Comparison of ENCODE assay signal across 9 cellular contexts in genomic region chr11:65571420-65571819, GRCh38. TPM values are rescaled to one million over a fixed set of nuclear protein-coding genes. Genes with fewer than 3 reads are reported as not detected.
DNase-seq lines count a peak whose midpoint lies in the region; ATAC-seq and TF ChIP-seq lines count a peak whose summit lies in the region.
"Had no signal": no experiment of that assay in that cellular context is flagged by ENCODE, and none has a peak within 500 bp of the region (broad histone marks: within the 10 kb centered on the region; RNA-seq: fewer than 3 reads in every experiment).

No MANE protein-coding gene starts in this region.

- peaks cover 68% of the 10 kb centered on the region for H3K4me1 Mint-ChIP-seq in chondrocyte (ENCODE audit: low read depth)
- peaks cover 40 to 69% (median 62%) of the 10 kb centered on the region in 7 donors for H3K4me1 Mint-ChIP-seq in naive thymus-derived CD4-positive, alpha-beta T cell

- peak overlapping the region; percentile 84 for H3K4me2 ChIP-seq in KMS-11

- H3K9me3 Mint-ChIP-seq in chondrocyte (ENCODE audit: low read depth): no peaks in the 10 kb centered on the region
- H3K9me3 Mint-ChIP-seq in naive thymus-derived CD4-positive, alpha-beta T cell: peaks cover 0 to 1% (median 0%) of the 10 kb centered on the region in 11 donors

- H3K27me3 ChIP-seq in KMS-11 (ENCODE audit: insufficient read depth, low read depth) (no peaks in the 10 kb centered on the region), thyroid gland (no peaks in the 10 kb centered on the region)
- no peaks in the 10 kb centered on the region for H3K27me3 ChIP-seq in naive thymus-derived CD4-positive, alpha-beta T cell (ENCODE audit: control insufficient read depth in 2 of 2, insufficient read depth in 2 of 2, low read length in 2 of 2)

- H3K79me2 ChIP-seq in KMS-11 (ENCODE audit: insufficient read depth, low read depth): peaks cover 54% of the 10 kb centered on the region

- intact Hi-C loops in naive thymus-derived CD4-positive, alpha-beta T cell (cut with micrococcal nuclease): loop anchor here (2.0 to 5.0 kb wide), 5 partner anchors 81 to 793 kb away; partner anchors contain the start of genes CFL1 (in 1 of the 2), KAT5 (in 1 of the 2), SF1 (in 1 of the 2) and SNX15 (in 1 of the 2)
- intact Hi-C loops in thyroid gland (cut with DNase I): no loop called here

- POLR2A ChIA-PET in naive thymus-derived CD4-positive, alpha-beta T cell (lab: Charles Lee): interaction anchor here (0.6 to 6.3 kb wide), 20 partner anchors 10 to 431 kb away, joined by 3 to 90 read pairs (median 6); partner anchors contain the start of genes BANF1, EIF1AD, KAT5 and LTBP3

- H3K4me3 ChIP-seq in AG10803 (ENCODE audit: low read length) (peak overlapping the region; percentile 96), KMS-11 (IDR thresholded peaks at IDR 0.05; ENCODE audit: insufficient read depth, low read depth, low read length) (no peak overlapping the region), thyroid gland (replicated peaks in 1 of 3) (peak overlapping the region in 1 of 3 donors; percentile 93)
- peak overlapping the region; percentile 96 for H3K4me3 ChIP-seq in naive thymus-derived CD4-positive, alpha-beta T cell (ENCODE audit: low read length)

- H3K9me3 ChIP-seq in naive thymus-derived CD4-positive, alpha-beta T cell (ENCODE audit: control insufficient read depth in 2 of 3, low read length in 3 of 3): no peaks in the 10 kb centered on the region
- H3K9me3 ChIP-seq in thyroid gland: no peaks in the 10 kb centered on the region

- H3K27ac ChIP-seq in KMS-11: peak overlapping the region; percentile 27; the same call in 1 of the 2 replicates
- H3K27ac ChIP-seq in naive thymus-derived CD4-positive, alpha-beta T cell (ENCODE audit: low read depth, low read length): peak overlapping the region; percentile 96
- no peak overlapping the region for H3K27ac ChIP-seq in thyroid gland

- no peak overlapping the region; the same call in 1 of the 2 replicates for H3K9ac ChIP-seq in KMS-11

- CTCF ChIA-PET in naive thymus-derived CD4-positive, alpha-beta T cell (lab: Charles Lee): interaction anchor here (1.2 to 5.2 kb wide), 6 partner anchors 18 to 45 kb away, joined by 3 to 57 read pairs (median 8); no protein-coding TSS in a partner anchor

- no peaks in the 10 kb centered on the region for H4K20me1 ChIP-seq in KMS-11 (ENCODE audit: insufficient read depth)

- no peaks in the 10 kb centered on the region for H3K27me3 Mint-ChIP-seq in chondrocyte (ENCODE audit: low read depth)
- H3K27me3 Mint-ChIP-seq in naive thymus-derived CD4-positive, alpha-beta T cell: no peaks in the 10 kb centered on the region

- DNase-seq in AG10803 (ENCODE audit: low read depth) (no peak), chondrocyte (ENCODE audit: low spot score) (no peak), NCI-H2196 treated with DMSO at 0.1 percent for 48 hours (lab: John Stamatoyannopoulos, UW; ENCODE audit: unreplicated experiment) (no peak), thyroid gland (no peak), foreskin melanocyte (no peak)
- no peak for DNase-seq in naive thymus-derived CD4-positive, alpha-beta T cell
- DNase-seq: KG1 had no signal

- peaks cover 44% of the 10 kb centered on the region for H3K4me1 ChIP-seq in KMS-11 (ENCODE audit: low read depth, poor library complexity, severe bottlenecking)
- peaks cover 55% of the 10 kb centered on the region in 2 donors for H3K4me1 ChIP-seq in naive thymus-derived CD4-positive, alpha-beta T cell (ENCODE audit: control insufficient read depth in 2 of 2, insufficient read depth in 2 of 2, low read length in 2 of 2)
- H3K4me1 ChIP-seq in thyroid gland: peaks cover 58 to 68% of the 10 kb centered on the region in 2 donors

- no peak overlapping the region for H2AFZ ChIP-seq in KMS-11 (ENCODE audit: low read depth)

- 73 to 77% methylated on average over 9 of the region's 9 CpGs for WGBS in thyroid gland, 2 donors

- H3K27ac Mint-ChIP-seq in chondrocyte (ENCODE audit: unreplicated experiment): peak overlapping the region; percentile 98
- H3K27ac Mint-ChIP-seq in naive thymus-derived CD4-positive, alpha-beta T cell: peak overlapping the region in 8 of 9 donors; percentile 89 to 100 (median 94)

- peak overlapping the region; percentile 99 for H3K4me3 Mint-ChIP-seq in chondrocyte (ENCODE audit: unreplicated experiment)
- H3K4me3 Mint-ChIP-seq in naive thymus-derived CD4-positive, alpha-beta T cell: peak overlapping the region; percentile 90 to 100 (median 96)

- H3K36me3 ChIP-seq in KMS-11 (ENCODE audit: insufficient read depth) (no peaks in the 10 kb centered on the region), thyroid gland (no peaks in the 10 kb centered on the region)
- H3K36me3 ChIP-seq in naive thymus-derived CD4-positive, alpha-beta T cell (ENCODE audit: control insufficient read depth in 2 of 3, insufficient read depth in 3 of 3, low read length in 3 of 3): peaks cover 0 to 4% (median 0%) of the 10 kb centered on the region in 3 experiments

- H3K36me3 Mint-ChIP-seq in chondrocyte (ENCODE audit: low read depth): peaks cover 7% of the 10 kb centered on the region
- H3K36me3 Mint-ChIP-seq in naive thymus-derived CD4-positive, alpha-beta T cell: peaks cover 0 to 19% (median 4%) of the 10 kb centered on the region in 5 donors

- no peak for ATAC-seq in naive thymus-derived CD4-positive, alpha-beta T cell
- ATAC-seq in GM21447 (IDR thresholded peaks at IDR 0.05; ENCODE audit: unreplicated experiment): no peak

- TF ChIP-seq POLR2A in thyroid gland (IDR thresholded peaks at IDR 0.05): no peak

- TF ChIP-seq CTCF in AG10803 (conservative IDR thresholded peaks at IDR 0.05; ENCODE audit: low read length) (no peak), KMS-11 (conservative IDR thresholded peaks at IDR 0.05; ENCODE audit: low read depth, low read length) (no peak), chondrocyte (IDR thresholded peaks at IDR 0.05) (no peak), thyroid gland (IDR thresholded peaks at IDR 0.05) (no peak)

RNA-seq across cellular contexts. Expression of gene FAM89B, which starts 0.9 kb away (rescaled TPM):
- total RNA-seq in chondrocyte (84.8 to 91.9 TPM (median 86.8 TPM) in 3 replicates), thyroid gland (10 to 100 TPM; 26.9 to 55.5 (median 43.2) TPM)
- total RNA-seq in naive thymus-derived CD4-positive, alpha-beta T cell: 10 to 100 TPM; 33.0 to 59.7 (median 45.3) TPM
- 100 to 1,000 TPM in 1 of 2 donors, 10 to 100 TPM in 1; 87.7 to 115 TPM for polyA plus RNA-seq in naive thymus-derived CD4-positive, alpha-beta T cell

RNA-seq across cellular contexts. Expression of gene ZNRD2, which starts 1.1 kb away (rescaled TPM):
- total RNA-seq in chondrocyte (26.4 to 32.1 TPM (median 28.1 TPM) in 3 replicates), thyroid gland (10 to 100 TPM; 28.2 to 79.1 (median 41.3) TPM)
- total RNA-seq in naive thymus-derived CD4-positive, alpha-beta T cell: 10 to 100 TPM; 29.1 to 40.9 (median 32.9) TPM
- polyA plus RNA-seq in naive thymus-derived CD4-positive, alpha-beta T cell: 10 to 100 TPM; 82.6 to 86.0 TPM

RNA-seq across cellular contexts. Expression of gene EHBP1L1, which starts 4.4 kb away (rescaled TPM):
- total RNA-seq in chondrocyte (28.1 to 82.0 TPM (median 81.3 TPM) in 3 replicates), thyroid gland (10 to 100 TPM in 2 of 4 donors, 1 to 10 TPM in 2; 8.6 to 18.8 (median 12.0) TPM)
- 100 to 1,000 TPM; 108 to 207 (median 128) TPM for total RNA-seq in naive thymus-derived CD4-positive, alpha-beta T cell
- polyA plus RNA-seq in naive thymus-derived CD4-positive, alpha-beta T cell: 10 to 100 TPM; 12.3 to 14.2 TPM

RNA-seq across cellular contexts. Expression of gene LTBP3, which starts 13.3 kb away (rescaled TPM):
- total RNA-seq in chondrocyte (264 to 272 TPM (median 271 TPM) in 3 replicates), thyroid gland (100 to 1,000 TPM; 195 to 277 (median 222) TPM)
- 100 to 1,000 TPM in 4 of 5 experiments, 10 to 100 TPM in 1; 91.4 to 288 (median 280) TPM for total RNA-seq in naive thymus-derived CD4-positive, alpha-beta T cell
- polyA plus RNA-seq in naive thymus-derived CD4-positive, alpha-beta T cell: 10 to 100 TPM; 18.7 to 41.2 TPM

RNA-seq across cellular contexts. Expression of gene KCNK7, which starts 24.2 kb away (rescaled TPM):
- total RNA-seq in chondrocyte (0.22 to 0.44 TPM in 2 of 3 replicates, not detected in the other), thyroid gland (1 to 10 TPM in 1 of 4 donors, not detected in 3; 1.2 TPM)
- total RNA-seq in naive thymus-derived CD4-positive, alpha-beta T cell: 1 to 10 TPM; 2.1 to 9.2 (median 4.8) TPM
- polyA plus RNA-seq in naive thymus-derived CD4-positive, alpha-beta T cell: under 1 TPM in 1 of 2 donors, not detected in 1; 0.25 TPM

Comparison
In these comparisons a context has a peak if more than half of its experiments do, and no peak if none do; other contexts are left out.
1. H3K27ac ChIP-seq: peak in KMS-11 (single experiment) and naive thymus-derived CD4-positive, alpha-beta T cell (single experiment); none in thyroid gland (0 of 3).